ENCODE assay signal across 25 cellular contexts in genomic region chr17:41411072-41411840, GRCh38. TPM values are rescaled to one million over a fixed set of nuclear protein-coding genes. Genes with fewer than 3 reads are reported as not detected.
"Had no signal": no experiment of that assay in that cellular context is flagged by ENCODE, and none has a peak within 500 bp of the region (broad histone marks: within the 10 kb centered on the region; RNA-seq: fewer than 3 reads in every experiment).

No MANE protein-coding gene starts in this region.

- DNase-seq: Karpas-422, KG1, MG63, NCI-H1092, NCI-H1105 treated with DMSO at 0.1 percent for 48 hours, NCI-H1417 treated with DMSO at 0.1 percent for 48 hours, NCI-H146, NCI-H1694 treated with DMSO at 0.1 percent for 48 hours, NCI-H1930, NCI-H2081, NCI-H2107, NCI-H2227 treated with DMSO at 0.1 percent for 48 hours, NCI-H524, NCI-H526 treated with DMSO at 0.1 percent for 48 hours, NCI-H774, Right ventricle myocardium superior, RPMI8226, SIG-M5, SW 1271 had no signal

- H3K27me3 ChIP-seq: MG63, SJSA1 had no signal

- H3K4me3 ChIP-seq: MG63, SJSA1, SK-N-MC had no signal

- H3K9me3 Mint-ChIP-seq: IgD-negative memory B cell had no signal

- H3K27ac ChIP-seq: SJSA1, SK-N-MC had no signal

- FAIRE-seq: RCC 7860 had no signal

- H3K36me3 ChIP-seq: MG63, SJSA1 had no signal

- H3K4me1 Mint-ChIP-seq: IgD-negative memory B cell had no signal

- H3K9me3 ChIP-seq: MG63, SJSA1 had no signal

- H3K36me3 Mint-ChIP-seq: IgD-negative memory B cell had no signal

- H3K4me3 Mint-ChIP-seq: IgD-negative memory B cell had no signal

- H3K27ac Mint-ChIP-seq: IgD-negative memory B cell had no signal

RNA-seq across cellular contexts. Expression of gene KRT37, which starts 13.1 kb away (rescaled TPM):
- total RNA-seq: HT-29, NCI-H460, Right ventricle myocardium superior, SJSA1 had no signal
- polyA plus RNA-seq: IgD-negative memory B cell had no signal

RNA-seq across cellular contexts. Expression of gene KRT31, which starts 13.8 kb away (rescaled TPM):
- total RNA-seq: HT-29, NCI-H460, Right ventricle myocardium superior, SJSA1 had no signal
- polyA plus RNA-seq: IgD-negative memory B cell had no signal

RNA-seq across cellular contexts. Expression of gene KRT34, which starts 29.1 kb away (rescaled TPM):
- total RNA-seq: HT-29, Right ventricle myocardium superior had no signal
- polyA plus RNA-seq: IgD-negative memory B cell had no signal

RNA-seq across cellular contexts. Expression of gene KRT38, which starts 29.5 kb away (rescaled TPM):
- total RNA-seq: HT-29, NCI-H460, Right ventricle myocardium superior, SJSA1 had no signal
- polyA plus RNA-seq: IgD-negative memory B cell had no signal

RNA-seq across cellular contexts. Expression of gene KRT33B, which starts 41.6 kb away (rescaled TPM):
- total RNA-seq: HT-29, NCI-H460, Right ventricle myocardium superior had no signal
- polyA plus RNA-seq: IgD-negative memory B cell had no signal
